Comparison of ENCODE assay signal across 15 cellular contexts in the genomic region with DNA sequence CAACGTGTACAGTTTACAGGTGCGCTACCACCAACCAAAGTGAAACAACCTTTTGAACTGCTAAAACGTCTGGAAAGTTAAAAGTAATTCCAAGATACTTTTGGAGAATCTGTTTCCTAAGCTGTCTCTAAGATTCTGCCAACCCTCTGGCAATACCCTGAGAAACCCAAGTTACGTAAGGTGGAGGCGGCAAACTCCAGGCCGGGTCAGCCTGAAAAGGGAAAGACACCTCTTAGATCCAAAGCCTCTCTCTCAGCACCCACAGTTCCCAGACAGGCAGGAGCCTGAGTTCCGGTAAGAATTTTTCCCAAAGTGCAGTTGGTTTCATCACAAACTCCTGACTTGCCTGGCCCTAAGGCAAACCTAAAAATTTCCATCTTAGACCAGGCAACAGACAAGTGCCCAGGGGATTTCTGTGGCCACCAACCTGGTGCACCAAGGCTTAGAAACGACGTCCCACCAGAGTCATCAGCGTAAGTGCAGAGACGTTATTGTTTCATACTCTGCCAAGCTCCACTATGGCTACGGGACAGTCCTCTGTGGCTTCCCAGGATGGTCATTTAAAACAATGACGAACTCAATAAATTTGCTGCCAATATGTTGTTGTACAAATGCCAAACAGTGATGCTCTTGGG.
DNase-seq lines count a peak whose midpoint lies in the region; ATAC-seq and TF ChIP-seq lines count a peak whose summit lies in the region.
"Had no signal": no experiment of that assay in that cellular context is flagged by ENCODE, and none has a peak within 500 bp of the region (broad histone marks: within the 10 kb centered on the region; RNA-seq: fewer than 3 reads in every experiment).

No MANE protein-coding gene starts in this region.

- peaks cover 91% of the 10 kb centered on the region for H3K36me3 Mint-ChIP-seq in activated T-cell treated with anti-CD3 and anti-CD28 coated beads, Interleukin-2, amount 50 U/mL, for 24 hours (ENCODE audit: low read depth)
- H3K36me3 Mint-ChIP-seq in central memory CD8-positive, alpha-beta T cell (ENCODE audit: insufficient read depth) = peaks cover 37% of the 10 kb centered on the region
- peaks cover 8% of the 10 kb centered on the region for H3K36me3 Mint-ChIP-seq in neural progenitor cell

- TF ChIP-seq CTCF in liver (IDR thresholded peaks at IDR 0.05; ENCODE audit: low read depth, low read length, missing input control) = no peak
- no peak for TF ChIP-seq CTCF in neural progenitor cell (IDR thresholded peaks at IDR 0.05)

- H3K36me3 ChIP-seq in liver (ENCODE audit: control insufficient read depth in 4 of 4, insufficient read depth in 3 of 4, low read depth in 1 of 4, low read length in 3 of 4) = peaks cover 0 to 17% (median 3%) of the 10 kb centered on the region in 4 donors
- H3K36me3 ChIP-seq in neural progenitor cell = no peaks in the 10 kb centered on the region
- peaks cover 47% of the 10 kb centered on the region for H3K36me3 ChIP-seq in MG63

- no peak overlapping the region for H3K4me2 ChIP-seq in neural progenitor cell
- H3K4me2 ChIP-seq: SK-N-SH had no signal

- H3K9me3 Mint-ChIP-seq in activated T-cell treated with anti-CD3 and anti-CD28 coated beads, Interleukin-2, amount 50 U/mL, for 24 hours = no peaks in the 10 kb centered on the region
- H3K9me3 Mint-ChIP-seq in central memory CD8-positive, alpha-beta T cell = no peaks in the 10 kb centered on the region
- no peaks in the 10 kb centered on the region for H3K9me3 Mint-ChIP-seq in neural progenitor cell
- H3K9me3 Mint-ChIP-seq: activated naive CD4-positive, alpha-beta T cell treated with anti-CD3 and anti-CD28 coated beads, Interleukin-2, amount 50 U/mL, for 24 hours; stimulated activated naive CD8-positive, alpha-beta T cell treated with anti-CD3 and anti-CD28 coated beads, Interleukin-15, Interleukin-2, amounts not matched to agents 100 ng/mL and 50 ng/mL, for 24 hours had no signal

- H3K4me3 ChIP-seq in liver (ENCODE audit: low read depth in 1 of 3, low read length in 3 of 3) (peak overlapping the region in 1 of 3 donors; percentile 3), neural progenitor cell (no peak overlapping the region), MG63 (no peak overlapping the region)
- H3K4me3 ChIP-seq: body of pancreas, upper lobe of right lung had no signal

- no peaks in the 10 kb centered on the region for H3K9me3 ChIP-seq in liver (ENCODE audit: control insufficient read depth in 4 of 4, low read length in 3 of 4)
- H3K9me3 ChIP-seq in neural progenitor cell (ENCODE audit: low read depth) = no peaks in the 10 kb centered on the region
- no peaks in the 10 kb centered on the region for H3K9me3 ChIP-seq in MG63
- H3K9me3 ChIP-seq: body of pancreas, SK-N-SH, upper lobe of right lung had no signal

- no peak overlapping the region for H3K4me3 Mint-ChIP-seq in activated T-cell treated with anti-CD3 and anti-CD28 coated beads, Interleukin-2, amount 50 U/mL, for 24 hours
- H3K4me3 Mint-ChIP-seq in central memory CD8-positive, alpha-beta T cell = no peak overlapping the region
- no peak overlapping the region for H3K4me3 Mint-ChIP-seq in neural progenitor cell
- H3K4me3 Mint-ChIP-seq: activated CD8-positive, alpha-beta T cell treated with anti-CD3 and anti-CD28 coated beads, Interleukin-2, amount 10 ng/mL, durations not matched to agents 7 days and 5 days; activated naive CD4-positive, alpha-beta T cell treated with anti-CD3 and anti-CD28 coated beads, Interleukin-2, amount 50 U/mL, for 24 hours; stimulated activated naive CD8-positive, alpha-beta T cell treated with anti-CD3 and anti-CD28 coated beads, Interleukin-15, Interleukin-2, amounts not matched to agents 100 ng/mL and 50 ng/mL, for 24 hours had no signal

- H3K27me3 Mint-ChIP-seq in activated T-cell treated with anti-CD3 and anti-CD28 coated beads, Interleukin-2, amount 50 U/mL, for 24 hours = no peaks in the 10 kb centered on the region
- no peaks in the 10 kb centered on the region for H3K27me3 Mint-ChIP-seq in central memory CD8-positive, alpha-beta T cell
- H3K27me3 Mint-ChIP-seq in neural progenitor cell (ENCODE audit: insufficient read depth, low read depth) = peaks cover 3% of the 10 kb centered on the region
- H3K27me3 Mint-ChIP-seq: activated naive CD4-positive, alpha-beta T cell treated with anti-CD3 and anti-CD28 coated beads, Interleukin-2, amount 50 U/mL, for 24 hours; stimulated activated naive CD8-positive, alpha-beta T cell treated with anti-CD3 and anti-CD28 coated beads, Interleukin-15, Interleukin-2, amounts not matched to agents 100 ng/mL and 50 ng/mL, for 24 hours had no signal

- H3K9ac ChIP-seq in liver (ENCODE audit: low read depth in 1 of 2, low read length in 2 of 2) = peak overlapping the region in 1 of 2 donors; percentile 71
- no peak overlapping the region for H3K9ac ChIP-seq in neural progenitor cell
- H3K9ac ChIP-seq: SK-N-SH had no signal

- H3K4me1 ChIP-seq in liver (ENCODE audit: control insufficient read depth in 4 of 4, insufficient read depth in 4 of 4, low read length in 3 of 4) = peaks cover 0 to 49% (median 39%) of the 10 kb centered on the region in 4 donors
- no peaks in the 10 kb centered on the region for H3K4me1 ChIP-seq in neural progenitor cell

- H3K4me1 Mint-ChIP-seq in activated T-cell treated with anti-CD3 and anti-CD28 coated beads, Interleukin-2, amount 50 U/mL, for 24 hours (ENCODE audit: low read depth) = peaks cover 89% of the 10 kb centered on the region
- peaks cover 72% of the 10 kb centered on the region for H3K4me1 Mint-ChIP-seq in central memory CD8-positive, alpha-beta T cell
- H3K4me1 Mint-ChIP-seq in neural progenitor cell = peaks cover 24% of the 10 kb centered on the region

- 45% methylated on average over 13 of the region's 13 CpGs for WGBS in liver

- peak overlapping the region; percentile 87 for H3K27ac Mint-ChIP-seq in activated T-cell treated with anti-CD3 and anti-CD28 coated beads, Interleukin-2, amount 50 U/mL, for 24 hours
- H3K27ac Mint-ChIP-seq in central memory CD8-positive, alpha-beta T cell (ENCODE audit: low read depth) = peak overlapping the region; percentile 49
- no peak overlapping the region for H3K27ac Mint-ChIP-seq in neural progenitor cell
- H3K27ac Mint-ChIP-seq: activated CD8-positive, alpha-beta T cell treated with anti-CD3 and anti-CD28 coated beads, Interleukin-2, amount 10 ng/mL, durations not matched to agents 7 days and 5 days had no signal

- H3K27ac ChIP-seq in liver (ENCODE audit: low read depth in 1 of 2, low read length in 2 of 2) (peak overlapping the region; percentile 83 to 86), substantia nigra (ENCODE audit: low read depth, low read length, poor library complexity, severe bottlenecking) (peak overlapping the region; percentile 61), neural progenitor cell (no peak overlapping the region)
- H3K27ac ChIP-seq: upper lobe of right lung had no signal

- H2AFZ ChIP-seq in neural progenitor cell (replicated peaks) = no peak overlapping the region

- H3K27me3 ChIP-seq in liver (ENCODE audit: control insufficient read depth in 4 of 4, insufficient read depth in 4 of 4, low read length in 3 of 4) (no peaks in the 10 kb centered on the region), neural progenitor cell (no peaks in the 10 kb centered on the region), MG63 (no peaks in the 10 kb centered on the region)
- H3K27me3 ChIP-seq: body of pancreas, upper lobe of right lung had no signal

- no peak for ATAC-seq in central memory CD8-positive, alpha-beta T cell (replicated peaks; ENCODE audit: extremely low read depth, poor library complexity, severe bottlenecking)
- ATAC-seq: body of pancreas had no signal

- no peak for DNase-seq in activated T-cell treated with anti-CD3 and anti-CD28 coated beads, Interleukin-2, amount 50 U/mL, for 24 hours
- DNase-seq in activated T-cell treated with anti-CD3 and anti-CD28 coated beads for 4 hours (no peak), substantia nigra (lab: John Stamatoyannopoulos, UW) (peak in 1 of 49 donors; percentile 29), neural progenitor cell (ENCODE audit: low spot score) (no peak), MG63 (no peak), SHP77 (lab: John Stamatoyannopoulos, UW) (no peak)
- no peak for DNase-seq in central memory CD8-positive, alpha-beta T cell (ENCODE audit: low spot score in 2 of 2)
- DNase-seq: NCI-H524 treated with DMSO at 0.1 percent for 48 hours had no signal

- peaks cover 4% of the 10 kb centered on the region for H4K20me1 ChIP-seq in neural progenitor cell (ENCODE audit: low read depth)

- no peaks in the 10 kb centered on the region for H3F3A ChIP-seq in neural progenitor cell (ENCODE audit: low read depth)

- peaks cover 13% of the 10 kb centered on the region for H3K79me2 ChIP-seq in neural progenitor cell (ENCODE audit: low read depth)

- no peak for TF ChIP-seq RAD21 in liver (IDR thresholded peaks at IDR 0.05)

TF ChIP-seq in liver, 16 proteins besides CTCF, POLR2A, EP300 and RAD21 (continues in another document):
- no peak for TF ChIP-seq RXRA (IDR thresholded peaks at IDR 0.05)
- TF ChIP-seq, protein P1, sequence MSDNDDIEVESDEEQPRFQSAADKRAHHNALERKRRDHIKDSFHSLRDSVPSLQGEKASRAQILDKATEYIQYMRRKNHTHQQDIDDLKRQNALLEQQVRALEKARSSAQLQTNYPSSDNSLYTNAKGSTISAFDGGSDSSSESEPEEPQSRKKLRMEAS (IDR thresholded peaks at IDR 0.05) = no peak
- TF ChIP-seq HNF4G (IDR thresholded peaks at IDR 0.05) = no peak
- TF ChIP-seq GABPA (IDR thresholded peaks at IDR 0.05 in 1 of 2, conservative IDR thresholded peaks at IDR 0.05 in 1 of 2) = no peak
- no peak for TF ChIP-seq TAF1 (conservative IDR thresholded peaks at IDR 0.05)
- no peak for TF ChIP-seq EGR1 (IDR thresholded peaks at IDR 0.05; ENCODE audit: low read depth in 2 of 2)
- TF ChIP-seq JUND (IDR thresholded peaks at IDR 0.05) = no peak
- TF ChIP-seq FOXA1 (IDR thresholded peaks at IDR 0.05) = no peak
- TF ChIP-seq YY1 (IDR thresholded peaks at IDR 0.05) = no peak
- TF ChIP-seq, protein P2, sequence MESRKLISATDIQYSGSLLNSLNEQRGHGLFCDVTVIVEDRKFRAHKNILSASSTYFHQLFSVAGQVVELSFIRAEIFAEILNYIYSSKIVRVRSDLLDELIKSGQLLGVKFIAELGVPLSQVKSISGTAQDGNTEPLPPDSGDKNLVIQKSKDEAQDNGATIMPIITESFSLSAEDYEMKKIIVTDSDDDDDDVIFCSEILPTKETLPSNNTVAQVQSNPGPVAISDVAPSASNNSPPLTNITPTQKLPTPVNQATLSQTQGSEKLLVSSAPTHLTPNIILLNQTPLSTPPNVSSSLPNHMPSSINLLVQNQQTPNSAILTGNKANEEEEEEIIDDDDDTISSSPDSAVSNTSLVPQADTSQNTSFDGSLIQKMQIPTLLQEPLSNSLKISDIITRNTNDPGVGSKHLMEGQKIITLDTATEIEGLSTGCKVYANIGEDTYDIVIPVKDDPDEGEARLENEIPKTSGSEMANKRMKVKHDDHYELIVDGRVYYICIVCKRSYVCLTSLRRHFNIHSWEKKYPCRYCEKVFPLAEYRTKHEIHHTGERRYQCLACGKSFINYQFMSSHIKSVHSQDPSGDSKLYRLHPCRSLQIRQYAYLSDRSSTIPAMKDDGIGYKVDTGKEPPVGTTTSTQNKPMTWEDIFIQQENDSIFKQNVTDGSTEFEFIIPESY (IDR thresholded peaks at IDR 0.05) = no peak
- TF ChIP-seq HNF4A (conservative IDR thresholded peaks at IDR 0.05) = no peak
- TF ChIP-seq SP1 (IDR thresholded peaks at IDR 0.05) = no peak
- TF ChIP-seq NR2F2 (IDR thresholded peaks at IDR 0.05) = no peak
